ENCODE assay signal across 1 cellular context in the genomic region with DNA sequence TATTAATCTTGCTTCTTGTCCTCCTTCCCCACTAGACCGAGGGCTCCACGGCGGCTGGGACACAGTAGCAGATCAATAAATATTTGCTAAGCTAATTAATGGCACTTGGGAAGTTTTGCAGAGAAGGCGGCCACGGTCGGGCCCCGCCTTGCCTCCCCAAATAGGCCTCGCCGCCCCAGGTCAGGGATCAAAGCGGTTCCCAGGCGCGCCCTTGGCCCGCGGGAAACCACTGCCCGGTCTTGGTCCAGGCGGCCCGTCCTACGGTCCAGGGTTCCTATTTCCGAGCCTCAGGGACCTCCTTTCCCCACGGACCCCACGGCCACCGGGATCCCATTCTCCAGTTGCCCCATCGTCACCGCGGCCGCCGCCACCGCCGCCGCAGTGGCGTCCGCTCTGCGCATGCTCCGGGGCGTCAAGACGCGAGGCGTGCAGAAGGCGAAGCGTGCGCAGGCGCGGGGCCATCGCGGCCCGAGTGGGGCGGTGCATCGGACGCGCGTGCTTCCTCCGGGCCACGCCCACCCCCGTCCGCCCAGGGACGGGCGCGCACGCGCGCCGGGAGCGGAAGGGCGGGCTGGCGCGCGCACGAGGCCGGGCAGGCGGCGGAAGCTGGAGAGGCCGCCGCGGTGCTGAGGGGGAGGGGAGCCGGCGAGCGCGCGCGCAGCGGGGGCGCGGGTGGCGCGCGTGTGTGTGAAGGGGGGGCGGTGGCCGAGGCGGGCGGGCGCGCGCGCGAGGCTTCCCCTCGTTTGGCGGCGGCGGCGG.
TF ChIP-seq lines count a peak whose summit lies in the region.

A gene (plus strand): TSS at position 717 of the 759 bp plus-strand sequence. CDS start 23,122 bp downstream, outside the sequence.

TF ChIP-seq in GM23338, 12 proteins besides CTCF, POLR2A, EP300 and RAD21:
- TF ChIP-seq JUNB (IDR thresholded peaks at IDR 0.05; ENCODE audit: unreplicated experiment) (no peak), EZH2 (IDR thresholded peaks at IDR 0.05; ENCODE audit: low read depth, unreplicated experiment) (no peak), ZNF114 (CRISPR knock-in tag; IDR thresholded peaks at IDR 0.05) (no peak), STAT1 (IDR thresholded peaks at IDR 0.05; ENCODE audit: unreplicated experiment) (no peak), CREB1 (CRISPR knock-in tag; IDR thresholded peaks at IDR 0.05; ENCODE audit: low read depth) (0 out of 2 replicates have a peak, but pooled peaks have one; percentile 2), POLR2AphosphoS5 (IDR thresholded peaks at IDR 0.05; ENCODE audit: low read depth) (peak; percentile 97)
- TF ChIP-seq, protein P1, sequence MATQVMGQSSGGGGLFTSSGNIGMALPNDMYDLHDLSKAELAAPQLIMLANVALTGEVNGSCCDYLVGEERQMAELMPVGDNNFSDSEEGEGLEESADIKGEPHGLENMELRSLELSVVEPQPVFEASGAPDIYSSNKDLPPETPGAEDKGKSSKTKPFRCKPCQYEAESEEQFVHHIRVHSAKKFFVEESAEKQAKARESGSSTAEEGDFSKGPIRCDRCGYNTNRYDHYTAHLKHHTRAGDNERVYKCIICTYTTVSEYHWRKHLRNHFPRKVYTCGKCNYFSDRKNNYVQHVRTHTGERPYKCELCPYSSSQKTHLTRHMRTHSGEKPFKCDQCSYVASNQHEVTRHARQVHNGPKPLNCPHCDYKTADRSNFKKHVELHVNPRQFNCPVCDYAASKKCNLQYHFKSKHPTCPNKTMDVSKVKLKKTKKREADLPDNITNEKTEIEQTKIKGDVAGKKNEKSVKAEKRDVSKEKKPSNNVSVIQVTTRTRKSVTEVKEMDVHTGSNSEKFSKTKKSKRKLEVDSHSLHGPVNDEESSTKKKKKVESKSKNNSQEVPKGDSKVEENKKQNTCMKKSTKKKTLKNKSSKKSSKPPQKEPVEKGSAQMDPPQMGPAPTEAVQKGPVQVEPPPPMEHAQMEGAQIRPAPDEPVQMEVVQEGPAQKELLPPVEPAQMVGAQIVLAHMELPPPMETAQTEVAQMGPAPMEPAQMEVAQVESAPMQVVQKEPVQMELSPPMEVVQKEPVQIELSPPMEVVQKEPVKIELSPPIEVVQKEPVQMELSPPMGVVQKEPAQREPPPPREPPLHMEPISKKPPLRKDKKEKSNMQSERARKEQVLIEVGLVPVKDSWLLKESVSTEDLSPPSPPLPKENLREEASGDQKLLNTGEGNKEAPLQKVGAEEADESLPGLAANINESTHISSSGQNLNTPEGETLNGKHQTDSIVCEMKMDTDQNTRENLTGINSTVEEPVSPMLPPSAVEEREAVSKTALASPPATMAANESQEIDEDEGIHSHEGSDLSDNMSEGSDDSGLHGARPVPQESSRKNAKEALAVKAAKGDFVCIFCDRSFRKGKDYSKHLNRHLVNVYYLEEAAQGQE (IDR thresholded peaks at IDR 0.05; ENCODE audit: unreplicated experiment), result no peak
- TF ChIP-seq, protein P2, sequence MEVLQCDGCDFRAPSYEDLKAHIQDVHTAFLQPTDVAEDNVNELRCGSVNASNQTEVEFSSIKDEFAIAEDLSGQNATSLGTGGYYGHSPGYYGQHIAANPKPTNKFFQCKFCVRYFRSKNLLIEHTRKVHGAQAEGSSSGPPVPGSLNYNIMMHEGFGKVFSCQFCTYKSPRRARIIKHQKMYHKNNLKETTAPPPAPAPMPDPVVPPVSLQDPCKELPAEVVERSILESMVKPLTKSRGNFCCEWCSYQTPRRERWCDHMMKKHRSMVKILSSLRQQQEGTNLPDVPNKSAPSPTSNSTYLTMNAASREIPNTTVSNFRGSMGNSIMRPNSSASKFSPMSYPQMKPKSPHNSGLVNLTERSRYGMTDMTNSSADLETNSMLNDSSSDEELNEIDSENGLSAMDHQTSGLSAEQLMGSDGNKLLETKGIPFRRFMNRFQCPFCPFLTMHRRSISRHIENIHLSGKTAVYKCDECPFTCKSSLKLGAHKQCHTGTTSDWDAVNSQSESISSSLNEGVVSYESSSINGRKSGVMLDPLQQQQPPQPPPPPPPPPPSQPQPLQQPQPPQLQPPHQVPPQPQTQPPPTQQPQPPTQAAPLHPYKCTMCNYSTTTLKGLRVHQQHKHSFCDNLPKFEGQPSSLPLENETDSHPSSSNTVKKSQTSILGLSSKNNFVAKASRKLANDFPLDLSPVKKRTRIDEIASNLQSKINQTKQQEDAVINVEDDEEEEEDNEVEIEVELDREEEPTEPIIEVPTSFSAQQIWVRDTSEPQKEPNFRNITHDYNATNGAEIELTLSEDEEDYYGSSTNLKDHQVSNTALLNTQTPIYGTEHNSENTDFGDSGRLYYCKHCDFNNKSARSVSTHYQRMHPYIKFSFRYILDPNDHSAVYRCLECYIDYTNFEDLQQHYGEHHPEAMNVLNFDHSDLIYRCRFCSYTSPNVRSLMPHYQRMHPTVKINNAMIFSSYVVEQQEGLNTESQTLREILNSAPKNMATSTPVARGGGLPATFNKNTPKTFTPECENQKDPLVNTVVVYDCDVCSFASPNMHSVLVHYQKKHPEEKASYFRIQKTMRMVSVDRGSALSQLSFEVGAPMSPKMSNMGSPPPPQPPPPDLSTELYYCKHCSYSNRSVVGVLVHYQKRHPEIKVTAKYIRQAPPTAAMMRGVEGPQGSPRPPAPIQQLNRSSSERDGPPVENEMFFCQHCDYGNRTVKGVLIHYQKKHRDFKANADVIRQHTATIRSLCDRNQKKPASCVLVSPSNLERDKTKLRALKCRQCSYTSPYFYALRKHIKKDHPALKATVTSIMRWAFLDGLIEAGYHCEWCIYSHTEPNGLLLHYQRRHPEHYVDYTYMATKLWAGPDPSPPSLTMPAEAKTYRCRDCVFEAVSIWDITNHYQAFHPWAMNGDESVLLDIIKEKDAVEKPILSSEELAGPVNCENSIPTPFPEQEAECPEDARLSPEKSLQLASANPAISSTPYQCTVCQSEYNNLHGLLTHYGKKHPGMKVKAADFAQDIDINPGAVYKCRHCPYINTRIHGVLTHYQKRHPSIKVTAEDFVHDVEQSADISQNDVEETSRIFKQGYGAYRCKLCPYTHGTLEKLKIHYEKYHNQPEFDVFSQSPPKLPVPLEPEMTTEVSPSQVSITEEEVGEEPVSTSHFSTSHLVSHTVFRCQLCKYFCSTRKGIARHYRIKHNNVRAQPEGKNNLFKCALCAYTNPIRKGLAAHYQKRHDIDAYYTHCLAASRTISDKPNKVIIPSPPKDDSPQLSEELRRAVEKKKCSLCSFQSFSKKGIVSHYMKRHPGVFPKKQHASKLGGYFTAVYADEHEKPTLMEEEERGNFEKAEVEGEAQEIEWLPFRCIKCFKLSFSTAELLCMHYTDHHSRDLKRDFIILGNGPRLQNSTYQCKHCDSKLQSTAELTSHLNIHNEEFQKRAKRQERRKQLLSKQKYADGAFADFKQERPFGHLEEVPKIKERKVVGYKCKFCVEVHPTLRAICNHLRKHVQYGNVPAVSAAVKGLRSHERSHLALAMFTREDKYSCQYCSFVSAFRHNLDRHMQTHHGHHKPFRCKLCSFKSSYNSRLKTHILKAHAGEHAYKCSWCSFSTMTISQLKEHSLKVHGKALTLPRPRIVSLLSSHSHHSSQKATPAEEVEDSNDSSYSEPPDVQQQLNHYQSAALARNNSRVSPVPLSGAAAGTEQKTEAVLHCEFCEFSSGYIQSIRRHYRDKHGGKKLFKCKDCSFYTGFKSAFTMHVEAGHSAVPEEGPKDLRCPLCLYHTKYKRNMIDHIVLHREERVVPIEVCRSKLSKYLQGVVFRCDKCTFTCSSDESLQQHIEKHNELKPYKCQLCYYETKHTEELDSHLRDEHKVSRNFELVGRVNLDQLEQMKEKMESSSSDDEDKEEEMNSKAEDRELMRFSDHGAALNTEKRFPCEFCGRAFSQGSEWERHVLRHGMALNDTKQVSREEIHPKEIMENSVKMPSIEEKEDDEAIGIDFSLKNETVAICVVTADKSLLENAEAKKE (CRISPR knock-in tag; IDR thresholded peaks at IDR 0.05), result no peak
